Comparison of ENCODE assay signal across 2 cellular contexts in genomic region chr5:78116167-78116566, GRCh38.
TF ChIP-seq lines count a peak whose summit lies in the region.

No MANE protein-coding gene starts in this region.

TF ChIP-seq in IMR-90, 13 proteins besides CTCF, POLR2A, EP300 and RAD21:
- TF ChIP-seq NFE2L2 (IDR thresholded peaks at IDR 0.05; ENCODE audit: low read depth, low read length), result no peak
- no peak for TF ChIP-seq MAZ (IDR thresholded peaks at IDR 0.05; ENCODE audit: borderline replicate concordance, low read depth, low read length)
- no peak for TF ChIP-seq SMC3 (IDR thresholded peaks at IDR 0.05; ENCODE audit: low read depth, low read length)

TF ChIP-seq in HepG2, 621 proteins besides CTCF, POLR2A, EP300 and RAD21:
- no peak for TF ChIP-seq ZNF790 (CRISPR knock-in tag; IDR thresholded peaks at IDR 0.05; ENCODE audit: borderline replicate concordance)
- TF ChIP-seq ATF1 (CRISPR knock-in tag; IDR thresholded peaks at IDR 0.05), result no peak
- no peak for TF ChIP-seq ZNF44 (CRISPR knock-in tag; IDR thresholded peaks at IDR 0.05)
- no peak for TF ChIP-seq ZNF510 (CRISPR knock-in tag; IDR thresholded peaks at IDR 0.05; ENCODE audit: low read depth)
- no peak for TF ChIP-seq NAIF1 (CRISPR knock-in tag; IDR thresholded peaks at IDR 0.05; ENCODE audit: borderline replicate concordance)
